8 cellular contexts compared by ENCODE assay signal in genomic region chr2:224576098-224576715, GRCh38. TPM values are rescaled to one million over a fixed set of nuclear protein-coding genes. Genes with fewer than 3 reads are reported as not detected.
A peak's percentile ranks its signal among the peaks of the same experiment; 100 is the strongest.
DNase-seq lines count a peak whose midpoint lies in the region; ATAC-seq and TF ChIP-seq lines count a peak whose summit lies in the region.

No MANE protein-coding gene starts in this region.

- H3K27me3 ChIP-seq in OCI-LY3 (ENCODE audit: low read depth, low read length): no peaks in the 10 kb centered on the region

- no peaks in the 10 kb centered on the region for H3K27me3 Mint-ChIP-seq in activated CD4-positive, alpha-beta T cell treated with anti-CD3 and anti-CD28 coated beads, Interleukin-2, amount 10 ng/mL, durations not matched to agents 7 days and 5 days

- peak overlapping the region; percentile 62 for H3K4me2 ChIP-seq in OCI-LY3 (ENCODE audit: low read length)

- no peaks in the 10 kb centered on the region for H3K9me3 Mint-ChIP-seq in activated CD4-positive, alpha-beta T cell treated with anti-CD3 and anti-CD28 coated beads, Interleukin-2, amount 10 ng/mL, durations not matched to agents 7 days and 5 days
- no peaks in the 10 kb centered on the region for H3K9me3 Mint-ChIP-seq in stimulated activated effector memory CD8-positive, alpha-beta T cell treated with anti-CD3 and anti-CD28 coated beads, Interleukin-12 subunit alpha, Interleukin-12 subunit beta, amount 100 ng/mL, for 72 hours

- H3K27ac ChIP-seq in OCI-LY3 (ENCODE audit: low read length): no peak overlapping the region

- no peak for DNase-seq in activated CD4-positive, alpha-beta T cell treated with anti-CD3 and anti-CD28 coated beads, Interleukin-2, amount 10 ng/mL, durations not matched to agents 7 days and 5 days
- no peak for DNase-seq in activated CD4-positive, alpha-beta T cell treated with anti-CD3 and anti-CD28 coated beads for 4 hours
- no peak for DNase-seq in stimulated activated effector memory CD8-positive, alpha-beta T cell treated with anti-CD3 and anti-CD28 coated beads, Interleukin-12 subunit alpha, Interleukin-12 subunit beta, amount 100 ng/mL, for 72 hours (ENCODE audit: low spot score in 2 of 2)
- no peak for DNase-seq in DMS79 treated with DMSO at 0.1 percent for 48 hours (lab: John Stamatoyannopoulos, UW)
- DNase-seq in cerebellar nuclear complex (lab: John Stamatoyannopoulos, UW): no peak
- DNase-seq in mesenteric fat pad (ENCODE audit: low spot score): no peak

- H2AFZ ChIP-seq in OCI-LY3 (ENCODE audit: low read depth, low read length): no peak overlapping the region

- no peak overlapping the region for H3K27ac Mint-ChIP-seq in activated CD4-positive, alpha-beta T cell treated with anti-CD3 and anti-CD28 coated beads, Interleukin-2, amount 10 ng/mL, durations not matched to agents 7 days and 5 days
- H3K27ac Mint-ChIP-seq in stimulated activated effector memory CD8-positive, alpha-beta T cell treated with anti-CD3 and anti-CD28 coated beads, Interleukin-12 subunit alpha, Interleukin-12 subunit beta, amount 100 ng/mL, for 72 hours: peak overlapping the region; percentile 18

- no peaks in the 10 kb centered on the region for H3K9me3 ChIP-seq in OCI-LY3 (ENCODE audit: insufficient read depth, low read length)

- H4K20me1 ChIP-seq in OCI-LY3 (ENCODE audit: insufficient read depth, low read length): peaks cover 96% of the 10 kb centered on the region

- peak overlapping the region; percentile 14; the same call in 1 of the 2 replicates for H3K4me3 ChIP-seq in OCI-LY3 (ENCODE audit: low read length)

- H3K36me3 Mint-ChIP-seq in activated CD4-positive, alpha-beta T cell treated with anti-CD3 and anti-CD28 coated beads, Interleukin-2, amount 10 ng/mL, durations not matched to agents 7 days and 5 days (ENCODE audit: low read depth): peaks cover 13% of the 10 kb centered on the region
- H3K36me3 Mint-ChIP-seq in stimulated activated effector memory CD8-positive, alpha-beta T cell treated with anti-CD3 and anti-CD28 coated beads, Interleukin-12 subunit alpha, Interleukin-12 subunit beta, amount 100 ng/mL, for 72 hours: peaks cover 36% of the 10 kb centered on the region

- H3K4me1 Mint-ChIP-seq in activated CD4-positive, alpha-beta T cell treated with anti-CD3 and anti-CD28 coated beads, Interleukin-2, amount 10 ng/mL, durations not matched to agents 7 days and 5 days: peaks cover 79% of the 10 kb centered on the region
- peaks cover 69% of the 10 kb centered on the region for H3K4me1 Mint-ChIP-seq in stimulated activated effector memory CD8-positive, alpha-beta T cell treated with anti-CD3 and anti-CD28 coated beads, Interleukin-12 subunit alpha, Interleukin-12 subunit beta, amount 100 ng/mL, for 72 hours

- peak; percentile 63 for ATAC-seq in HG02852 (IDR thresholded peaks at IDR 0.05; ENCODE audit: unreplicated experiment)
- peak; percentile 91 for ATAC-seq in stimulated activated effector memory CD8-positive, alpha-beta T cell treated with anti-CD3 and anti-CD28 coated beads, Interleukin-12 subunit alpha, Interleukin-12 subunit beta, amount 100 ng/mL, for 72 hours

- H3K9ac ChIP-seq in OCI-LY3 (ENCODE audit: low read length): no peak overlapping the region

- H3K79me2 ChIP-seq in OCI-LY3 (ENCODE audit: low read length): peaks cover 100% of the 10 kb centered on the region

- H3K4me1 ChIP-seq in OCI-LY3 (ENCODE audit: low read length): peaks cover 50% of the 10 kb centered on the region

- H3K4me3 Mint-ChIP-seq in activated CD4-positive, alpha-beta T cell treated with anti-CD3 and anti-CD28 coated beads, Interleukin-2, amount 10 ng/mL, durations not matched to agents 7 days and 5 days: peak overlapping the region; percentile 26
- H3K4me3 Mint-ChIP-seq in stimulated activated effector memory CD8-positive, alpha-beta T cell treated with anti-CD3 and anti-CD28 coated beads, Interleukin-12 subunit alpha, Interleukin-12 subunit beta, amount 100 ng/mL, for 72 hours: peak overlapping the region; percentile 3

- no peak for TF ChIP-seq CTCF in OCI-LY3 (IDR thresholded peaks at IDR 0.05; ENCODE audit: low read depth, low read length)

- no peaks in the 10 kb centered on the region for H3K36me3 ChIP-seq in OCI-LY3 (replicated peaks; ENCODE audit: low read depth, low read length)

- CTCF ChIA-PET in activated CD4-positive, alpha-beta T cell treated with anti-CD3 and anti-CD28 coated beads, Interleukin-2, amount 10 ng/mL, durations not matched to agents 7 days and 5 days (lab: Charles Lee): no interaction called here

- POLR2A ChIA-PET in activated CD4-positive, alpha-beta T cell treated with anti-CD3 and anti-CD28 coated beads, Interleukin-2, amount 10 ng/mL, durations not matched to agents 7 days and 5 days (lab: Charles Lee): no interaction called here

RNA-seq across cellular contexts. Expression of gene CUL3, which starts 9.0 kb away (rescaled TPM):
- 10 to 100 TPM; 74.9 to 77.4 TPM for total RNA-seq in activated CD4-positive, alpha-beta T cell treated with anti-CD3 and anti-CD28 coated beads, Interleukin-2, amount 10 ng/mL, durations not matched to agents 7 days and 5 days
- total RNA-seq in mesenteric fat pad: 77.1 TPM
